Comparison of ENCODE assay signal across 22 cellular contexts in the genomic region with DNA sequence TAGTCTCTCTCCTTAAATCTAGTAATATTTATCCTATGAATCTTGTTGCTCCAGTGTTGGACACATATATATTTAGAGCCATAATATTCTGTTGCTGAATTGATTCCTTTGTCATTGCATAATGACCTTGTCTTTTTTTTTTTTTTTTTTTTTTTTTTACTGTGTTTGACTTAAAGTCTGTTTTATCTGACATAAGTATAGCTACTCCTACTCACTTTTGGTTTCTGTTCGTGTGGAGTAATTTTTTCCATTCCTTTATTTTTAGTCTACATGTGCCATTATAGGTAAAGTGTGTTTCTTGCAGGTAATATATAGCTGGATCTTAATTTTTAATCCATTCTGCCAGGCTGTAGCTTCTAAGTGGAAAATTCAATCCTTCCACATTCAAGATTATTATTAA.
"Had no signal": no experiment of that assay in that cellular context is flagged by ENCODE, and none has a peak within 500 bp of the region (broad histone marks: within the 10 kb centered on the region; RNA-seq: fewer than 3 reads in every experiment).

No MANE protein-coding gene starts in this region.

- ATAC-seq: PC-3, T-helper 17 cell had no signal

- H3K27me3 Mint-ChIP-seq: activated B cell treated with CpG ODN at 0.5 μM for 24 hours; activated T-cell treated with anti-CD3 and anti-CD28 coated beads, Interleukin-2, amount 50 U/mL, for 24 hours; T-helper 17 cell had no signal

- H3K4me3 ChIP-seq: cardiac muscle cell had no signal

- H3K4me1 Mint-ChIP-seq: activated B cell treated with CpG ODN at 0.5 μM for 24 hours had no signal

- H3K27ac ChIP-seq: brain microvascular endothelial cell, cardiac muscle cell had no signal

- H3K27ac Mint-ChIP-seq: activated B cell treated with CpG ODN at 0.5 μM for 24 hours; activated CD4-positive, alpha-beta memory T cell treated with anti-CD3 and anti-CD28 coated beads, Interleukin-2, amount 10 ng/mL, durations not matched to agents 7 days and 5 days; activated T-cell treated with anti-CD3 and anti-CD28 coated beads, Interleukin-2, amount 50 U/mL, for 24 hours; activated T-helper 2 cell treated with anti-CD3 and anti-CD28 coated beads, Interferon-gamma antibody, Interleukin-2, Interleukin-4, amounts not matched to agents 10 μg/mL and 5 μg/mL and 100 μg/mL, durations not matched to agents 14 hours and 24 hours and 36 hours; T-helper 17 cell had no signal

- H3K4me3 Mint-ChIP-seq: activated B cell treated with CpG ODN at 0.5 μM for 24 hours; activated CD4-positive, alpha-beta memory T cell treated with anti-CD3 and anti-CD28 coated beads, Interleukin-2, amount 10 ng/mL, durations not matched to agents 7 days and 5 days; activated T-cell treated with anti-CD3 and anti-CD28 coated beads, Interleukin-2, amount 50 U/mL, for 24 hours; T-helper 17 cell had no signal

- H3K27me3 ChIP-seq: brain microvascular endothelial cell, cardiac muscle cell had no signal

- DNase-seq: activated B cell treated with CpG ODN at 0.5 μM for 24 hours; activated CD4-positive, alpha-beta memory T cell treated with anti-CD3 and anti-CD28 coated beads, Interleukin-2, amount 10 ng/mL, durations not matched to agents 7 days and 5 days; activated CD4-positive, alpha-beta T cell treated with anti-CD3 and anti-CD28 coated beads for 1 hour; activated CD4-positive, alpha-beta T cell treated with anti-CD3 and anti-CD28 coated beads, Interleukin-2, amount 50 U/mL, for 1 hour; activated CD8-positive, alpha-beta memory T cell treated with anti-CD3 and anti-CD28 coated beads, Interleukin-2, amount 50 U/mL, for 48 hours; activated naive CD4-positive, alpha-beta T cell treated with anti-CD3 and anti-CD28 coated beads, Interleukin-2, amount 50 U/mL, for 16 hours; activated T-cell treated with anti-CD3 and anti-CD28 coated beads, Interleukin-2, amount 50 U/mL, for 24 hours; brain microvascular endothelial cell; Karpas-422; NCI-H1105 treated with DMSO at 0.1 percent for 48 hours; NCI-H1436 treated with DMSO at 0.1 percent for 48 hours; NCI-H187; NCI-H2081; NCI-H510A treated with DMSO at 0.1 percent for 48 hours; NCI-H69; NK-92 treated with Interleukin-12 subunit alpha and Interleukin-12 subunit beta, amount 100 ng/mL, for 24 hours; PC-3; SHP77 treated with DMSO at 0.1 percent for 48 hours; T-helper 17 cell; T-helper 9 cell had no signal

- H3K36me3 ChIP-seq: brain microvascular endothelial cell, cardiac muscle cell had no signal
